In genomic region chr2:108304975-108305374, GRCh38 we compare ENCODE assay signal across 16 cellular contexts. TPM values are rescaled to one million over a fixed set of nuclear protein-coding genes. Genes with fewer than 3 reads are reported as not detected.
A peak's percentile ranks its signal among the peaks of the same experiment; 100 is the strongest.
DNase-seq lines count a peak whose midpoint lies in the region; ATAC-seq, FAIRE-seq and TF ChIP-seq lines count a peak whose summit lies in the region.
"Had no signal": no experiment of that assay in that cellular context is flagged by ENCODE, and none has a peak within 500 bp of the region (broad histone marks: within the 10 kb centered on the region; RNA-seq: fewer than 3 reads in every experiment).

No MANE protein-coding gene starts in this region.

- no peaks in the 10 kb centered on the region for H3K36me3 ChIP-seq in psoas muscle (ENCODE audit: insufficient read depth in 1 of 2, low read depth in 1 of 2)

- TF ChIP-seq CTCF in psoas muscle (IDR thresholded peaks at IDR 0.05) (no peak), osteocyte (IDR thresholded peaks at IDR 0.05) (no peak)

- intact Hi-C loops in psoas muscle (cut with DNase I) = no loop called here

- no peaks in the 10 kb centered on the region for H3K4me1 Mint-ChIP-seq in osteocyte (ENCODE audit: unreplicated experiment)

- no peak overlapping the region for H3K4me3 ChIP-seq in Jurkat, Clone E6-1 (ENCODE audit: low read length)
- no peak overlapping the region for H3K4me3 ChIP-seq in psoas muscle

- H3K9me3 Mint-ChIP-seq in osteocyte (ENCODE audit: unreplicated experiment) = no peaks in the 10 kb centered on the region
- H3K9me3 Mint-ChIP-seq: activated T-helper 2 cell treated with anti-CD3 and anti-CD28 coated beads, Interferon-gamma antibody, Interleukin-2, Interleukin-4, amounts not matched to agents 10 μg/mL and 5 μg/mL and 100 μg/mL, durations not matched to agents 14 hours and 24 hours and 36 hours had no signal

- 65 to 90% (median 82%) methylated on average over 2 of the region's 2 CpGs for WGBS in psoas muscle, 3 donors

- H3K4me3 Mint-ChIP-seq in osteocyte (ENCODE audit: unreplicated experiment) = no peak overlapping the region

- peaks cover 65% of the 10 kb centered on the region for H3K27me3 Mint-ChIP-seq in osteocyte (ENCODE audit: unreplicated experiment)

- no peaks in the 10 kb centered on the region for H3K27me3 ChIP-seq in psoas muscle (ENCODE audit: insufficient read depth in 3 of 3, low read length in 2 of 3)

- DNase-seq in GM12892 (ENCODE audit: insufficient read length) = no peak
- DNase-seq in Jurkat, Clone E6-1 (ENCODE audit: low read depth, low spot score) = peak; percentile 15
- no peak for DNase-seq in psoas muscle
- no peak for DNase-seq in 8988T
- no peak for DNase-seq in osteocyte (ENCODE audit: extremely low spot score, unreplicated experiment)
- DNase-seq in NCI-H2196 (lab: John Stamatoyannopoulos, UW; ENCODE audit: unreplicated experiment) = no peak
- DNase-seq: DMS79; NCI-H1930; NCI-H82; stimulated activated CD4-positive, alpha-beta T cell treated with anti-CD3 and anti-CD28 coated beads, Interleukin-15, amount 100 ng/mL, for 24 hours had no signal

- peak; percentile 54 for ATAC-seq in GM19438 (IDR thresholded peaks at IDR 0.05; ENCODE audit: low read depth, unreplicated experiment)
- ATAC-seq in HG02798 (IDR thresholded peaks at IDR 0.05; ENCODE audit: poor library complexity, unreplicated experiment) = peak; percentile 71
- ATAC-seq in psoas muscle = no peak

- no peaks in the 10 kb centered on the region for H3K9me3 ChIP-seq in psoas muscle

- TF ChIP-seq POLR2A in GM12892 (IDR thresholded peaks at IDR 0.05; ENCODE audit: low read depth, low read length) = no peak

- H3K36me3 Mint-ChIP-seq in osteocyte (ENCODE audit: unreplicated experiment) = no peaks in the 10 kb centered on the region

- H3K27ac ChIP-seq in psoas muscle = no peak overlapping the region
- H3K27ac ChIP-seq: KMS-11, parathyroid adenoma had no signal

- no peaks in the 10 kb centered on the region for H3K4me1 ChIP-seq in psoas muscle
- H3K4me1 ChIP-seq: parathyroid adenoma had no signal

- H3K27ac Mint-ChIP-seq in osteocyte (ENCODE audit: unreplicated experiment) = no peak overlapping the region
- H3K27ac Mint-ChIP-seq: activated T-helper 2 cell treated with anti-CD3 and anti-CD28 coated beads, Interferon-gamma antibody, Interleukin-2, Interleukin-4, amounts not matched to agents 10 μg/mL and 5 μg/mL and 100 μg/mL, durations not matched to agents 14 hours and 24 hours and 36 hours had no signal

- FAIRE-seq in GM12892 (lab: Jason Lieb, UNC) = peak; percentile 53
- FAIRE-seq: H54 had no signal

RNA-seq across cellular contexts. Expression of gene SULT1C2, which starts 16.3 kb away (rescaled TPM):
- 0.11 TPM for polyA plus RNA-seq in GM12892 (2012; ENCODE audit: missing spikeins)
- not detected for polyA plus RNA-seq in Jurkat, Clone E6-1 (2012; ENCODE audit: insufficient read depth, insufficient read length)
- under 1 TPM in 2 of 4 donors, not detected in 2; 0.12 to 0.13 TPM for total RNA-seq in psoas muscle
- polyA plus RNA-seq in psoas muscle = not detected
- total RNA-seq in osteocyte = 1.9 and 2.2 TPM in 2 replicates
- total RNA-seq: activated T-helper 2 cell treated with anti-CD3 and anti-CD28 coated beads, Interferon-gamma antibody, Interleukin-2, Interleukin-4, amounts not matched to agents 10 μg/mL and 5 μg/mL and 100 μg/mL, durations not matched to agents 14 hours and 24 hours and 36 hours had no signal

Comparison
In these comparisons a context has a peak if more than half of its experiments do, and no peak if none do; other contexts are left out.
1. ATAC-seq: peak in GM19438 (single experiment) and HG02798 (single experiment); none in psoas muscle (0 of 4).